In the genomic region with DNA sequence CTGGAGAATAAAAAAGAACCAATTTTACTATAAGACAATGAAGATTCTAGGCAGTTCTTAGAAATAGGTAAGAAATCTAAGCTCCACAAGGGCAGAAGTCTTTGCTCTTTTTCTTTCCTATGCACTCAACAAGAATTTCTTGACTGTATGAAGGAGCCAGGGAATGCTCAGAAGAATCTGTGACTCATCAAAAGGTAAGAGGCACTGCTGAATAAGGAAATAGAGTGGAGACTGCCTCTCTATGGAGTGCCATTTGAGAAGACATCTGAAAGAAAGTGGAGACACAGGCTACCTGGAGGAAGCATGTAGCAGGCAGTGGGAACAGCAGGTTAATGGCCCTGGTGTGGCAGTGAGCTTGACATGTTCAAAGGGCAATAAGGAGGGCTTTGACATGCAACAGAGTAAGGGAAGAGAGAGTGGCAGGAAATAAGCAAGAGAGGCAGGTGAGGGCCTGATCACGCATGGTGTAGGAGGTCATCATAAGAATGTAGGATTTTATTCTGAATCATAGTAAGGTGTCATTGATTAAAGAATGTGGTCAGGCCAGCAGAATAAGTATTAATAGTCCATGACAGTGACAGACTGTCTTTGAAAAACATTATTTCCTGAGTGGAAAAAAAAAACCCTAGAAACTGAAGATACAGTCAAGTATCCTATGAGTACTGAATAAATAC, we compare ENCODE assay signal across 18 cellular contexts.
DNase-seq lines count a peak whose midpoint lies in the region; ATAC-seq, FAIRE-seq and TF ChIP-seq lines count a peak whose summit lies in the region.
"Had no signal": no experiment of that assay in that cellular context is flagged by ENCODE, and none has a peak within 500 bp of the region (broad histone marks: within the 10 kb centered on the region; RNA-seq: fewer than 3 reads in every experiment).

No MANE protein-coding gene starts in this region.

- H3K79me1 ChIP-seq in H1 (ENCODE audit: low read depth, low read length): no peaks in the 10 kb centered on the region

- no peaks in the 10 kb centered on the region for H3K36me3 Mint-ChIP-seq in type B pancreatic cell
- H3K36me3 Mint-ChIP-seq: CD4-positive, CD25-positive, alpha-beta regulatory T cell had no signal

- H2AFZ ChIP-seq in H1 (ENCODE audit: low read length) (no peak overlapping the region), keratinocyte (ENCODE audit: control insufficient read depth, low read length) (peak overlapping the region; percentile 95)
- H2AFZ ChIP-seq: GM23338 had no signal

- no peak for TF ChIP-seq POLR2A in H1 (IDR thresholded peaks at IDR 0.05; ENCODE audit: control extremely low read depth in 1 of 2, low read depth in 2 of 2, low read length in 2 of 2)

- H3K4me3 Mint-ChIP-seq in type B pancreatic cell: no peak overlapping the region
- H3K4me3 Mint-ChIP-seq: B cell; CD4-positive, CD25-positive, alpha-beta regulatory T cell; GM23338 had no signal

- H3K27me3 ChIP-seq in H1 (replicated peaks in 1 of 4; ENCODE audit: control insufficient read depth in 3 of 4, extremely low read depth in 1 of 4, insufficient read depth in 3 of 4, low read length in 3 of 4) (no peaks in the 10 kb centered on the region), keratinocyte (ENCODE audit: control insufficient read depth, extremely low read depth, insufficient read depth, low read length) (no peaks in the 10 kb centered on the region)
- H3K27me3 ChIP-seq: MG63 had no signal

- no peak overlapping the region for H2BK15ac ChIP-seq in H1 (ENCODE audit: low read length)

- H3K36me3 ChIP-seq in H1 (ENCODE audit: control insufficient read depth in 2 of 4, insufficient read depth in 4 of 4, low read length in 3 of 4): no peaks in the 10 kb centered on the region
- no peaks in the 10 kb centered on the region for H3K36me3 ChIP-seq in keratinocyte (ENCODE audit: control insufficient read depth in 2 of 2, extremely low read depth in 1 of 2, insufficient read depth in 2 of 2, low read length in 2 of 2)
- H3K36me3 ChIP-seq: MG63 had no signal

- no peaks in the 10 kb centered on the region for H3K4me1 ChIP-seq in H1 (replicated peaks in 1 of 4; ENCODE audit: control insufficient read depth in 3 of 4, insufficient read depth in 4 of 4, low read length in 3 of 4)
- H3K4me1 ChIP-seq in keratinocyte (ENCODE audit: control insufficient read depth, extremely low read depth, insufficient read depth, low read length): peaks cover 8% of the 10 kb centered on the region
- H3K4me1 ChIP-seq: Caco-2 had no signal

- no peaks in the 10 kb centered on the region for H3K79me2 ChIP-seq in H1 (ENCODE audit: control insufficient read depth in 1 of 2, insufficient read depth in 2 of 2, low read length in 2 of 2)
- no peaks in the 10 kb centered on the region for H3K79me2 ChIP-seq in keratinocyte (ENCODE audit: control insufficient read depth, insufficient read depth, low read length)

- H3K4me1 Mint-ChIP-seq in type B pancreatic cell (ENCODE audit: unreplicated experiment): peaks cover 6% of the 10 kb centered on the region
- H3K4me1 Mint-ChIP-seq: B cell; CD4-positive, CD25-positive, alpha-beta regulatory T cell had no signal

- H3K4ac ChIP-seq in H1 (replicated peaks; ENCODE audit: insufficient read length, low read depth, low read length): no peak overlapping the region

- peak overlapping the region; percentile 87 for H3K27ac Mint-ChIP-seq in type B pancreatic cell
- H3K27ac Mint-ChIP-seq: B cell; CD4-positive, CD25-positive, alpha-beta regulatory T cell; GM23338 had no signal

- H4K20me1 ChIP-seq in H1 (replicated peaks in 1 of 2; ENCODE audit: control insufficient read depth in 1 of 2, insufficient read depth in 2 of 2, low read length in 2 of 2) (no peaks in the 10 kb centered on the region), keratinocyte (ENCODE audit: control insufficient read depth, extremely low read depth, insufficient read depth, low read length) (no peaks in the 10 kb centered on the region)

- dilution Hi-C loops in keratinocyte (cut with MboI; ENCODE audit: extremely low pct_ligation_motif_present, low sequenced_read_pairs): no loop called here

- DNase-seq in M059J (ENCODE audit: low read depth): peak; percentile 4
- no peak for DNase-seq in H1 (ENCODE audit: low read depth in 1 of 2, low spot score in 2 of 2)
- no peak for DNase-seq in keratinocyte (ENCODE audit: low read depth, low spot score)
- no peak for DNase-seq in type B pancreatic cell (ENCODE audit: extremely low spot score, unreplicated experiment)
- no peak for DNase-seq in T-helper 9 cell
- DNase-seq: Caco-2; CD4-positive, CD25-positive, alpha-beta regulatory T cell; MG63; NCI-H1092 treated with DMSO at 0.1 percent for 48 hours; NCI-H2081 treated with DMSO at 0.1 percent for 48 hours; NCI-H510A; NCI-H82 had no signal

- H2BK5ac ChIP-seq in H1 (ENCODE audit: low read depth, low read length): peak overlapping the region; percentile 45; the same call in 1 of the 2 replicates

- no peak overlapping the region for H3K4me2 ChIP-seq in H1 (ENCODE audit: insufficient read depth in 1 of 2, low read depth in 2 of 2, low read length in 2 of 2)
- peak overlapping the region; percentile 63 for H3K4me2 ChIP-seq in keratinocyte (ENCODE audit: control insufficient read depth, extremely low read depth, insufficient read depth, low read depth, low read length)
- H3K4me2 ChIP-seq: GM23338, KMS-11 had no signal

- 0% methylated on average over 1 of the region's 1 CpG; no CpG with 5 or more reads in 1 of the 2 experiments for WGBS in H1 (ENCODE audit: extremely low coverage in 1 of 2, insufficient coverage in 1 of 2, insufficient read length in 1 of 2, insufficient replicate concordance in 2 of 2, low coverage in 1 of 2, low lambda C conversion rate in 2 of 2, missing lambda C conversion rate in 1 of 2), 2 experiments

- no peak overlapping the region for H4K8ac ChIP-seq in H1 (ENCODE audit: extremely low read depth, insufficient read depth, low read length)

- POLR2A ChIA-PET in H1 (lab: Charles Lee; ENCODE audit: partially characterized antibody): interaction anchor here (0.5 kb wide), 1 partner anchor 1570 kb away, joined by 4 read pairs; no protein-coding TSS in a partner anchor

- H3K9me3 ChIP-seq in H1 (ENCODE audit: insufficient read depth in 2 of 2, low read depth in 1 of 2, low read length in 1 of 2): no peaks in the 10 kb centered on the region
- H3K9me3 ChIP-seq in keratinocyte (ENCODE audit: control insufficient read depth, low read depth, low read length): no peaks in the 10 kb centered on the region
- H3K9me3 ChIP-seq: Caco-2, MG63 had no signal

- no peak for TF ChIP-seq CTCF in H1 (IDR thresholded peaks at IDR 0.05; ENCODE audit: control extremely low read depth in 1 of 3, insufficient read depth in 1 of 3, low read depth in 1 of 3, low read length in 3 of 3)
- TF ChIP-seq CTCF in keratinocyte (optimal IDR thresholded peaks at IDR 0.05 in 1 of 3, IDR thresholded peaks at IDR 0.05 in 1 of 3, conservative IDR thresholded peaks at IDR 0.05 in 1 of 3; ENCODE audit: extremely low read depth in 1 of 3, insufficient read depth in 2 of 3, low read length in 3 of 3): no peak
- TF ChIP-seq CTCF in type B pancreatic cell (conservative IDR thresholded peaks at IDR 0.05): no peak

- H4K91ac ChIP-seq in H1 (replicated peaks; ENCODE audit: insufficient read length, low read length): no peak overlapping the region

- no peaks in the 10 kb centered on the region for H3K9me1 ChIP-seq in keratinocyte (ENCODE audit: control insufficient read depth, extremely low read depth, insufficient read depth, low read length)

- H3K9ac ChIP-seq in H1 (replicated peaks in 1 of 4; ENCODE audit: extremely low read depth in 1 of 4, low read depth in 3 of 4, low read length in 3 of 4) (no peak overlapping the region), keratinocyte (ENCODE audit: control insufficient read depth, extremely low read depth, insufficient read depth, low read length) (no peak overlapping the region)
- H3K9ac ChIP-seq: KMS-11 had no signal

- no peaks in the 10 kb centered on the region for H3K23me2 ChIP-seq in H1 (ENCODE audit: low read depth, low read length)

- CTCF ChIA-PET in H1 (lab: Charles Lee; ENCODE audit: partially characterized antibody): interaction anchor here (1.0 to 1.9 kb wide), 2 partner anchors 31 to 158 kb away, joined by 4 to 6 read pairs; no protein-coding TSS in a partner anchor

- no peak for TF ChIP-seq RAD21 in H1 (IDR thresholded peaks at IDR 0.05 in 1 of 2, conservative IDR thresholded peaks at IDR 0.05 in 1 of 2; ENCODE audit: low read depth in 2 of 2, low read length in 2 of 2)

- no peak overlapping the region for H2BK20ac ChIP-seq in H1 (ENCODE audit: low read length)

- no peak overlapping the region for H2BK120ac ChIP-seq in H1 (replicated peaks; ENCODE audit: low read depth, low read length)

- H4K5ac ChIP-seq in H1 (ENCODE audit: insufficient read length, low read depth, low read length): no peak overlapping the region

- no peak overlapping the region for H3K23ac ChIP-seq in H1 (ENCODE audit: insufficient read length)

- no peaks in the 10 kb centered on the region for H3K9me3 Mint-ChIP-seq in type B pancreatic cell
- H3K9me3 Mint-ChIP-seq: GM23338 had no signal

- H3K27ac ChIP-seq in H1 (ENCODE audit: low read depth, low read length) (no peak overlapping the region), keratinocyte (ENCODE audit: control insufficient read depth, insufficient read depth, low read length) (no peak overlapping the region)
- H3K27ac ChIP-seq: KMS-11 had no signal

- no peak for ATAC-seq in GM19023 (IDR thresholded peaks at IDR 0.05; ENCODE audit: unreplicated experiment)
- no peak for ATAC-seq in GM21786 (IDR thresholded peaks at IDR 0.05; ENCODE audit: unreplicated experiment)
- ATAC-seq: GM23338, Right ventricle myocardium inferior had no signal

- FAIRE-seq in H1 (lab: Jason Lieb, UNC): no peak
- FAIRE-seq in keratinocyte (lab: Jason Lieb, UNC): peak; percentile 17

- TF ChIP-seq EP300 in H1 (IDR thresholded peaks at IDR 0.05; ENCODE audit: borderline replicate concordance in 1 of 2, low read depth in 2 of 2, low read length in 2 of 2): no peak

- no peak overlapping the region for H2AK5ac ChIP-seq in H1 (ENCODE audit: low read depth, low read length)

- H3K18ac ChIP-seq in H1 (ENCODE audit: extremely low read depth, low read length): no peak overlapping the region

- no peaks in the 10 kb centered on the region for H3K27me3 Mint-ChIP-seq in type B pancreatic cell
- H3K27me3 Mint-ChIP-seq: B cell; CD4-positive, CD25-positive, alpha-beta regulatory T cell had no signal

- H2BK12ac ChIP-seq in H1 (ENCODE audit: low read depth, low read length): peak overlapping the region; percentile 21; the same call in 1 of the 2 replicates

- no peak overlapping the region for H3K14ac ChIP-seq in H1 (ENCODE audit: insufficient read length)

- H3K56ac ChIP-seq in H1 (replicated peaks; ENCODE audit: insufficient read length, low read depth, low read length): no peak overlapping the region

- H3K4me3 ChIP-seq in H1 (ENCODE audit: extremely low read depth in 1 of 4, insufficient read depth in 2 of 4, low read depth in 3 of 4, low read length in 4 of 4): no peak overlapping the region
- H3K4me3 ChIP-seq in keratinocyte (ENCODE audit: control insufficient read depth in 2 of 3, extremely low read depth in 1 of 3, insufficient read depth in 2 of 3, low read depth in 1 of 3, low read length in 3 of 3): no peak overlapping the region
- H3K4me3 ChIP-seq: GM23338, MG63 had no signal

TF ChIP-seq in H1, 55 proteins besides CTCF, POLR2A, EP300 and RAD21:
- TF ChIP-seq BACH1 (IDR thresholded peaks at IDR 0.05; ENCODE audit: low read length) (0 out of 2 replicates have a peak, but pooled peaks have one; percentile 18), CHD2 (IDR thresholded peaks at IDR 0.05; ENCODE audit: low read length) (no peak)
